2 cellular contexts compared by ENCODE assay signal in the genomic region with DNA sequence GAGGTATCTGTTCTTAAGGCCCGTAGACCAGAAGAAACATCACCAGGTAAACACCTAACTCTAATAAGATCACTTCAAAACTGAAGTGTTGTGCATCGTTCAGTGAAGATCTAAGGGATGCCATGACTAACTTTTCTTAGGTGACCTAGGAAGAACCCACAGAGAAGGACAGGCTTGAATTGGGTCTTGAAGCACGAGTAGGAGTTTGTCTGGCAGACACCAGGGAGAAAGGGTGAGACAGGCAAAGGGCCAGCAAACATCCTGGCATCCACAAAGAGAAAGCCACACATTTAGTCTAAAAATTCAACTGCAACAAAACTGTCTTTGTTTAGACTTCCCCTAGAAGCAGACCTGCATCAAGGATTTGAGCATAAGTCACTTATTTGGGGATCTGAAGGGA.
TF ChIP-seq lines count a peak whose summit lies in the region.

No MANE protein-coding gene starts in this region.

TF ChIP-seq in HepG2, 621 proteins besides CTCF, POLR2A, EP300 and RAD21:
- TF ChIP-seq CBX5 (CRISPR knock-in tag; IDR thresholded peaks at IDR 0.05; ENCODE audit: borderline replicate concordance) (no peak), ETV5 (CRISPR knock-in tag; IDR thresholded peaks at IDR 0.05; ENCODE audit: borderline replicate concordance) (no peak), ZNF333 (CRISPR knock-in tag; IDR thresholded peaks at IDR 0.05; ENCODE audit: borderline replicate concordance) (no peak)
- TF ChIP-seq, protein P1, sequence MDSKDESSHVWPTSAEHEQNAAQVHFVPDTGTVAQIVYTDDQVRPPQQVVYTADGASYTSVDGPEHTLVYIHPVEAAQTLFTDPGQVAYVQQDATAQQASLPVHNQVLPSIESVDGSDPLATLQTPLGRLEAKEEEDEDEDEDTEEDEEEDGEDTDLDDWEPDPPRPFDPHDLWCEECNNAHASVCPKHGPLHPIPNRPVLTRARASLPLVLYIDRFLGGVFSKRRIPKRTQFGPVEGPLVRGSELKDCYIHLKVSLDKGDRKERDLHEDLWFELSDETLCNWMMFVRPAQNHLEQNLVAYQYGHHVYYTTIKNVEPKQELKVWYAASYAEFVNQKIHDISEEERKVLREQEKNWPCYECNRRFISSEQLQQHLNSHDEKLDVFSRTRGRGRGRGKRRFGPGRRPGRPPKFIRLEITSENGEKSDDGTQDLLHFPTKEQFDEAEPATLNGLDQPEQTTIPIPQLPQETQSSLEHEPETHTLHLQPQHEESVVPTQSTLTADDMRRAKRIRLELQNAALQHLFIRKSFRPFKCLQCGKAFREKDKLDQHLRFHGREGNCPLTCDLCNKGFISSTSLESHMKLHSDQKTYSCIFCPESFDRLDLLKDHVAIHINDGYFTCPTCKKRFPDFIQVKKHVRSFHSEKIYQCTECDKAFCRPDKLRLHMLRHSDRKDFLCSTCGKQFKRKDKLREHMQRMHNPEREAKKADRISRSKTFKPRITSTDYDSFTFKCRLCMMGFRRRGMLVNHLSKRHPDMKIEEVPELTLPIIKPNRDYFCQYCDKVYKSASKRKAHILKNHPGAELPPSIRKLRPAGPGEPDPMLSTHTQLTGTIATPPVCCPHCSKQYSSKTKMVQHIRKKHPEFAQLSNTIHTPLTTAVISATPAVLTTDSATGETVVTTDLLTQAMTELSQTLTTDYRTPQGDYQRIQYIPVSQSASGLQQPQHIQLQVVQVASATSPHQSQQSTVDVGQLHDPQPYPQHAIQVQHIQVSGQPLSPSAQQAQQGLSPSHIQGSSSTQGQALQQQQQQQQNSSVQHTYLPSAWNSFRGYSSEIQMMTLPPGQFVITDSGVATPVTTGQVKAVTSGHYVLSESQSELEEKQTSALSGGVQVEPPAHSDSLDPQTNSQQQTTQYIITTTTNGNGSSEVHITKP (CRISPR knock-in tag; IDR thresholded peaks at IDR 0.05; ENCODE audit: low read depth), result no peak
- TF ChIP-seq, protein P2, sequence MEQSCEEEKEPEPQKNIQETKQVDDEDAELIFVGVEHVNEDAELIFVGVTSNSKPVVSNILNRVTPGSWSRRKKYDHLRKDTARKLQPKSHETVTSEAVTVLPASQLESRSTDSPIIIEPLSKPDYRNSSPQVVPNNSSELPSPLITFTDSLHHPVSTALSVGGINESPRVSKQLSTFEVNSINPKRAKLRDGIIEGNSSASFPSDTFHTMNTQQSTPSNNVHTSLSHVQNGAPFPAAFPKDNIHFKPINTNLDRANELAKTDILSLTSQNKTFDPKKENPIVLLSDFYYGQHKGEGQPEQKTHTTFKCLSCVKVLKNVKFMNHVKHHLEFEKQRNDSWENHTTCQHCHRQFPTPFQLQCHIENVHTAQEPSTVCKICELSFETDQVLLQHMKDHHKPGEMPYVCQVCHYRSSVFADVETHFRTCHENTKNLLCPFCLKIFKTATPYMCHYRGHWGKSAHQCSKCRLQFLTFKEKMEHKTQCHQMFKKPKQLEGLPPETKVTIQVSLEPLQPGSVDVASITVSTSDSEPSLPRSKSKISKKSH (CRISPR knock-in tag; IDR thresholded peaks at IDR 0.05; ENCODE audit: borderline replicate concordance), result no peak
- TF ChIP-seq, protein P3, sequence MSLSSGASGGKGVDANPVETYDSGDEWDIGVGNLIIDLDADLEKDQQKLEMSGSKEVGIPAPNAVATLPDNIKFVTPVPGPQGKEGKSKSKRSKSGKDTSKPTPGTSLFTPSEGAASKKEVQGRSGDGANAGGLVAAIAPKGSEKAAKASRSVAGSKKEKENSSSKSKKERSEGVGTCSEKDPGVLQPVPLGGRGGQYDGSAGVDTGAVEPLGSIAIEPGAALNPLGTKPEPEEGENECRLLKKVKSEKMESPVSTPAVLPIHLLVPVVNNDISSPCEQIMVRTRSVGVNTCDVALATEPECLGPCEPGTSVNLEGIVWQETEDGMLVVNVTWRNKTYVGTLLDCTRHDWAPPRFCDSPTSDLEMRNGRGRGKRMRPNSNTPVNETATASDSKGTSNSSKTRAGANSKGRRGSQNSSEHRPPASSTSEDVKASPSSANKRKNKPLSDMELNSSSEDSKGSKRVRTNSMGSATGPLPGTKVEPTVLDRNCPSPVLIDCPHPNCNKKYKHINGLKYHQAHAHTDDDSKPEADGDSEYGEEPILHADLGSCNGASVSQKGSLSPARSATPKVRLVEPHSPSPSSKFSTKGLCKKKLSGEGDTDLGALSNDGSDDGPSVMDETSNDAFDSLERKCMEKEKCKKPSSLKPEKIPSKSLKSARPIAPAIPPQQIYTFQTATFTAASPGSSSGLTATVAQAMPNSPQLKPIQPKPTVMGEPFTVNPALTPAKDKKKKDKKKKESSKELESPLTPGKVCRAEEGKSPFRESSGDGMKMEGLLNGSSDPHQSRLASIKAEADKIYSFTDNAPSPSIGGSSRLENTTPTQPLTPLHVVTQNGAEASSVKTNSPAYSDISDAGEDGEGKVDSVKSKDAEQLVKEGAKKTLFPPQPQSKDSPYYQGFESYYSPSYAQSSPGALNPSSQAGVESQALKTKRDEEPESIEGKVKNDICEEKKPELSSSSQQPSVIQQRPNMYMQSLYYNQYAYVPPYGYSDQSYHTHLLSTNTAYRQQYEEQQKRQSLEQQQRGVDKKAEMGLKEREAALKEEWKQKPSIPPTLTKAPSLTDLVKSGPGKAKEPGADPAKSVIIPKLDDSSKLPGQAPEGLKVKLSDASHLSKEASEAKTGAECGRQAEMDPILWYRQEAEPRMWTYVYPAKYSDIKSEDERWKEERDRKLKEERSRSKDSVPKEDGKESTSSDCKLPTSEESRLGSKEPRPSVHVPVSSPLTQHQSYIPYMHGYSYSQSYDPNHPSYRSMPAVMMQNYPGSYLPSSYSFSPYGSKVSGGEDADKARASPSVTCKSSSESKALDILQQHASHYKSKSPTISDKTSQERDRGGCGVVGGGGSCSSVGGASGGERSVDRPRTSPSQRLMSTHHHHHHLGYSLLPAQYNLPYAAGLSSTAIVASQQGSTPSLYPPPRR (CRISPR knock-in tag; IDR thresholded peaks at IDR 0.05; ENCODE audit: borderline replicate concordance), result no peak

TF ChIP-seq in HEK293, 187 proteins besides CTCF, POLR2A, EP300 and RAD21:
- no peak for TF ChIP-seq HOXD13 (CRISPR knock-in tag; IDR thresholded peaks at IDR 0.05; ENCODE audit: borderline replicate concordance)
- peak; percentile 45; the same call in 1 of the 2 replicates for TF ChIP-seq ZFP3 (tag by site-specific recombination; IDR thresholded peaks at IDR 0.05; ENCODE audit: low read depth)
- no peak for TF ChIP-seq ZNF626 (tag by site-specific recombination; IDR thresholded peaks at IDR 0.05)
